In genomic region chr22:48121984-48122383, GRCh38 we compare ENCODE assay signal across 7 cellular contexts.
"Had no signal": no experiment of that assay in that cellular context is flagged by ENCODE, and none has a peak within 500 bp of the region (broad histone marks: within the 10 kb centered on the region; RNA-seq: fewer than 3 reads in every experiment).

No MANE protein-coding gene starts in this region.

- H3K4me3 Mint-ChIP-seq: H9 had no signal

- DNase-seq: GM23248, GOT3, H9, HCEC 1CT, IMR-90 had no signal

- H3K9ac ChIP-seq: GM23248 had no signal

- H2AFZ ChIP-seq: GM23248 had no signal

- FAIRE-seq: H54, HTR-8/SVneo had no signal

- H3K4me3 ChIP-seq: GM23248 had no signal

- H3K27ac ChIP-seq: GM23248 had no signal
